Comparison of ENCODE assay signal across 8 cellular contexts in the genomic region with DNA sequence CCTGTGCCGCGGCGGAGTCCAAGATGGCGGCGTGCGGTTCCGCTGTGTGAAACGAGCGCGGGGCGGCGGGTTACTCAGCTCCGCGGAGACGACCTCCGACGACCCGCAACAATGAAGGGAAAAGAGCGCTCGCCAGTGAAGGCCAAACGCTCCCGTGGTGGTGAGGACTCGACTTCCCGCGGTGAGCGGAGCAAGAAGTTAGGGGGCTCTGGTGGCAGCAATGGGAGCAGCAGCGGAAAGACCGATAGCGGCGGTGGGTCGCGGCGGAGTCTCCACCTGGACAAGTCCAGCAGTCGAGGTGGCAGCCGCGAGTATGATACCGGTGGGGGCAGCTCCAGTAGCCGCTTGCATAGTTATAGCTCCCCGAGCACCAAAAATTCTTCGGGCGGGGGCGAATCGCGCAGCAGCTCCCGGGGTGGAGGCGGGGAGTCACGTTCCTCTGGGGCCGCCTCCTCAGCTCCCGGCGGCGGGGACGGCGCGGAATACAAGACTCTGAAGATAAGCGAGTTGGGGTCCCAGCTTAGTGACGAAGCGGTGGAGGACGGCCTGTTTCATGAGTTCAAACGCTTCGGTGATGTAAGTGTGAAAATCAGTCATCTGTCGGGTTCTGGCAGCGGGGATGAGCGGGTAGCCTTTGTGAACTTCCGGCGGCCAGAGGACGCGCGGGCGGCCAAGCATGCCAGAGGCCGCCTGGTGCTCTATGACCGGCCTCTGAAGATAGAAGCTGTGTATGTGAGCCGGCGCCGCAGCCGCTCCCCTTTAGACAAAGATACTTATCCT. TPM values are rescaled to one million over a fixed set of nuclear protein-coding genes. Genes with fewer than 3 reads are reported as not detected.
A peak's percentile ranks its signal among the peaks of the same experiment; 100 is the strongest.
DNase-seq lines count a peak whose midpoint lies in the region; ATAC-seq and TF ChIP-seq lines count a peak whose summit lies in the region.

No MANE protein-coding gene starts in this region.

- H3K36me3 ChIP-seq in Caco-2 (ENCODE audit: control insufficient read depth, insufficient read depth, low read length) (no peaks in the 10 kb centered on the region), Panc1 (ENCODE audit: control insufficient read depth, insufficient read depth, low read length) (peaks cover 11% of the 10 kb centered on the region), right atrium auricular region (peaks cover 29% of the 10 kb centered on the region)

- H3K27me3 ChIP-seq in Caco-2 (replicated peaks; ENCODE audit: control insufficient read depth, insufficient read depth, low read length) (no peaks in the 10 kb centered on the region), Panc1 (ENCODE audit: control insufficient read depth, insufficient read depth, low read length) (no peaks in the 10 kb centered on the region), right atrium auricular region (no peaks in the 10 kb centered on the region)

- H3K9me3 ChIP-seq in Caco-2 (no peaks in the 10 kb centered on the region), Panc1 (ENCODE audit: control insufficient read depth, insufficient read depth, low read depth, low read length) (no peaks in the 10 kb centered on the region), right atrium auricular region (no peaks in the 10 kb centered on the region)

- no peak overlapping the region for H3K27ac Mint-ChIP-seq in Caco-2 (ENCODE audit: unreplicated experiment)

- in situ Hi-C loops in Panc1 (cut with HindIII; ENCODE audit: low pct_unique_long_range_greater_than_20kb, low sequenced_read_pairs): no loop called here

- CTCF ChIA-PET in Caco-2 (lab: Charles Lee): interaction anchor here (0.9 to 2.1 kb wide), 9 partner anchors 11 to 143 kb away, joined by 4 to 11 read pairs (median 8); no protein-coding TSS in a partner anchor
- CTCF ChIA-PET in Panc1 (lab: Charles Lee): no interaction called here

- no TSS peak for BruUV-seq in Caco-2 (replicated peaks; lab: Mats Ljungman, UMichigan)
- TSS peak; percentile 63 for BruUV-seq in Panc1 (replicated peaks; lab: Mats Ljungman, UMichigan)

- H3K4me1 Mint-ChIP-seq in Caco-2 (ENCODE audit: low read depth, unreplicated experiment): peaks cover 15% of the 10 kb centered on the region

- ATAC-seq in Panc1: peak; percentile 18; the same call in 1 of the 2 replicates

- H3K27me3 Mint-ChIP-seq in Caco-2 (ENCODE audit: insufficient read depth, unreplicated experiment): no peaks in the 10 kb centered on the region

- H3K27ac ChIP-seq in Panc1 (ENCODE audit: low read length): peak overlapping the region; percentile 86
- H3K27ac ChIP-seq in right atrium auricular region: peak overlapping the region; percentile 98

- DNase-seq in Caco-2 (peak; percentile 53 to 56), HCEC 1CT (peak; percentile 47), Panc1 (ENCODE audit: low read depth, low spot score) (no peak), right atrium auricular region (ENCODE audit: low spot score) (peak; percentile 67), skeletal muscle cell (ENCODE audit: low read depth) (no peak), OCI-M2 (lab: John Stamatoyannopoulos, UW; ENCODE audit: unreplicated experiment) (no peak), T1000 (lab: John Stamatoyannopoulos, UW) (no peak)
- DNase-seq in activated naive CD8-positive, alpha-beta T cell treated with anti-CD3 and anti-CD28 coated beads, Interleukin-2, amount 50 U/mL, for 16 hours (ENCODE audit: low read depth, low spot score): peak; percentile 12

- intact Hi-C loops in Caco-2 (cut with micrococcal nuclease; ENCODE audit: unreplicated experiment) (loop anchor here (5.0 to 10.0 kb wide), 2 partner anchors 53 to 125 kb away; a partner anchor contains a TSS), Panc1 (cut with micrococcal nuclease; ENCODE audit: unreplicated experiment) (no loop called here)

- POLR2A ChIA-PET in Caco-2 (lab: Charles Lee) (interaction anchor here (0.8 to 2.1 kb wide), 7 partner anchors 9 to 156 kb away, joined by 3 to 8 read pairs (median 5); a partner anchor contains a TSS), Panc1 (lab: Charles Lee) (no interaction called here)

- peaks cover 49% of the 10 kb centered on the region for H3K36me3 Mint-ChIP-seq in Caco-2 (ENCODE audit: insufficient read depth, unreplicated experiment)

- H3K4me1 ChIP-seq in Caco-2: peaks cover 18% of the 10 kb centered on the region; the same call in 1 of the 2 replicates
- H3K4me1 ChIP-seq in Panc1 (ENCODE audit: control insufficient read depth, insufficient read depth, low read length): peaks cover 33% of the 10 kb centered on the region
- peaks cover 0 to 59% of the 10 kb centered on the region in 2 donors for H3K4me1 ChIP-seq in right atrium auricular region

- H3K4me3 ChIP-seq in Caco-2 (ENCODE audit: low read depth, low read length) (peak overlapping the region; percentile 92), Panc1 (ENCODE audit: low read depth in 2 of 2, low read length in 2 of 2) (peak overlapping the region; percentile 82 to 88), right atrium auricular region (peak overlapping the region; percentile 76 to 97), skeletal muscle cell (ENCODE audit: low read depth, low read length) (peak overlapping the region; percentile 92)

- peak; percentile 14 to 32 for TF ChIP-seq CTCF in Caco-2 (IDR thresholded peaks at IDR 0.05; ENCODE audit: insufficient read depth in 1 of 2, low read depth in 1 of 2, low read length in 1 of 2, severe bottlenecking in 1 of 2, unreplicated experiment in 1 of 2)
- 0 out of 2 replicates have a peak, but pooled peaks have one; percentile 7 for TF ChIP-seq CTCF in Panc1 (IDR thresholded peaks at IDR 0.05)
- TF ChIP-seq CTCF in right atrium auricular region (IDR thresholded peaks at IDR 0.05): peak; percentile 27 to 44

- no peak overlapping the region for H3K4me3 Mint-ChIP-seq in Caco-2 (ENCODE audit: unreplicated experiment)

- no peaks in the 10 kb centered on the region for H3K9me3 Mint-ChIP-seq in Caco-2 (ENCODE audit: unreplicated experiment)

RNA-seq across cellular contexts. Expression of a gene that starts 0.4 kb away (rescaled TPM):
- 34.3 and 36.1 TPM in 2 replicates for total RNA-seq in Caco-2 (2022)
- total RNA-seq in Panc1 (2021; ENCODE audit: unreplicated experiment): 32.1 TPM
- polyA plus RNA-seq in Panc1 (2012; ENCODE audit: insufficient read length): 3.9 TPM
- total RNA-seq in right atrium auricular region: 10 to 100 TPM; 16.5 to 17.0 TPM

RNA-seq across cellular contexts. Expression of a gene that starts 51.2 kb away (rescaled TPM):
- 7.6 and 9.3 TPM in 2 replicates for total RNA-seq in Caco-2 (2022)
- total RNA-seq in Panc1 (2021; ENCODE audit: unreplicated experiment): 0.46 TPM
- 0.50 TPM for polyA plus RNA-seq in Panc1 (2012; ENCODE audit: insufficient read length)
- total RNA-seq in right atrium auricular region: 1 to 10 TPM; 4.7 to 8.9 TPM

Comparison
In these comparisons a context has a peak if more than half of its experiments do, and no peak if none do; other contexts are left out.
1. DNase-seq: peak in Caco-2 (2 of 2), HCEC 1CT (single experiment), activated naive CD8-positive, alpha-beta T cell treated with anti-CD3 and anti-CD28 coated beads, Interleukin-2, amount 50 U/mL, for 16 hours (single experiment) and right atrium auricular region (single experiment); none in Panc1 (single experiment), skeletal muscle cell (single experiment), OCI-M2 (single experiment) and T1000 (single experiment).
2. Peak in every context shown above with its lines, with median percentiles within 50 percentile points of each other: H3K4me3 ChIP-seq and CTCF ChIP-seq.